ENCODE assay signal across 19 cellular contexts in genomic region chr6:121310495-121310894, GRCh38.
"Had no signal": no experiment of that assay in that cellular context is flagged by ENCODE, and none has a peak within 500 bp of the region (broad histone marks: within the 10 kb centered on the region; RNA-seq: fewer than 3 reads in every experiment).

No MANE protein-coding gene starts in this region.

- DNase-seq: activated CD4-positive, alpha-beta T cell treated with anti-CD3 and anti-CD28 coated beads, Interleukin-2, amount 50 U/mL, for 4 hours; activated gamma-delta T cell; caudate nucleus; colonic mucosa; endodermal cell; heart left ventricle; left ventricle myocardium superior; natural killer cell; right lobe of liver; spleen; stimulated activated CD4-positive, alpha-beta T cell treated with anti-CD3 and anti-CD28 coated beads, Interleukin-4, amount 100 ng/mL, for 4 hours; stimulated activated naive B cell treated with anti-CD40 and anti-IgM and Interleukin-4, amounts not matched to agents 10 μg/mL and 1 μg/mL and 100 μg/mL, for 72 hours; upper lobe of right lung; WERI-Rb-1 had no signal

- H3K36me3 ChIP-seq: colonic mucosa, right lobe of liver, thoracic aorta, upper lobe of right lung, WERI-Rb-1 had no signal

- H3K79me2 ChIP-seq: parathyroid adenoma had no signal

- ATAC-seq: activated naive CD4-positive, alpha-beta T cell treated with anti-CD3 and anti-CD28 coated beads, Interleukin-2, amount 50 U/mL, for 72 hours; gastroesophageal sphincter; heart left ventricle; left ventricle myocardium superior; natural killer cell; right lobe of liver; stimulated activated naive B cell treated with anti-CD40 and anti-IgM and Interleukin-4, amounts not matched to agents 10 μg/mL and 1 μg/mL and 100 μg/mL, for 72 hours; upper lobe of right lung had no signal

- H3K4me1 ChIP-seq: colonic mucosa, gastroesophageal sphincter, heart left ventricle, parathyroid adenoma, right lobe of liver, spleen, upper lobe of right lung had no signal

- H3K4me1 Mint-ChIP-seq: endodermal cell; memory B cell; natural killer cell; stimulated activated naive B cell treated with anti-CD40 and anti-IgM and Interleukin-4, amounts not matched to agents 10 μg/mL and 1 μg/mL and 100 μg/mL, for 72 hours had no signal

- H3K4me3 ChIP-seq: colonic mucosa, gastroesophageal sphincter, heart left ventricle, right lobe of liver, spleen, thoracic aorta, upper lobe of right lung had no signal

- H3K9me3 ChIP-seq: colonic mucosa, gastroesophageal sphincter, heart left ventricle, right lobe of liver, thoracic aorta, upper lobe of right lung had no signal

- H3K27me3 Mint-ChIP-seq: memory B cell; stimulated activated naive B cell treated with anti-CD40 and anti-IgM and Interleukin-4, amounts not matched to agents 10 μg/mL and 1 μg/mL and 100 μg/mL, for 72 hours had no signal

- H3K9ac ChIP-seq: parathyroid adenoma had no signal

- H3K27ac ChIP-seq: colonic mucosa, gastroesophageal sphincter, heart left ventricle, parathyroid adenoma, right lobe of liver, spleen, thoracic aorta, upper lobe of right lung, WERI-Rb-1 had no signal

- H2AFZ ChIP-seq: parathyroid adenoma had no signal

- H3K4me3 Mint-ChIP-seq: endodermal cell; memory B cell; natural killer cell; stimulated activated naive B cell treated with anti-CD40 and anti-IgM and Interleukin-4, amounts not matched to agents 10 μg/mL and 1 μg/mL and 100 μg/mL, for 72 hours had no signal

- H3K9me3 Mint-ChIP-seq: natural killer cell had no signal

- H3K27ac Mint-ChIP-seq: activated naive CD4-positive, alpha-beta T cell treated with anti-CD3 and anti-CD28 coated beads, Interleukin-2, amount 50 U/mL, for 72 hours; endodermal cell; memory B cell; natural killer cell; stimulated activated naive B cell treated with anti-CD40 and anti-IgM and Interleukin-4, amounts not matched to agents 10 μg/mL and 1 μg/mL and 100 μg/mL, for 72 hours had no signal

- H3K36me3 Mint-ChIP-seq: natural killer cell had no signal

- H3K27me3 ChIP-seq: colonic mucosa, gastroesophageal sphincter, heart left ventricle, right lobe of liver, spleen, upper lobe of right lung had no signal
